16 cellular contexts compared by ENCODE assay signal in the genomic region with DNA sequence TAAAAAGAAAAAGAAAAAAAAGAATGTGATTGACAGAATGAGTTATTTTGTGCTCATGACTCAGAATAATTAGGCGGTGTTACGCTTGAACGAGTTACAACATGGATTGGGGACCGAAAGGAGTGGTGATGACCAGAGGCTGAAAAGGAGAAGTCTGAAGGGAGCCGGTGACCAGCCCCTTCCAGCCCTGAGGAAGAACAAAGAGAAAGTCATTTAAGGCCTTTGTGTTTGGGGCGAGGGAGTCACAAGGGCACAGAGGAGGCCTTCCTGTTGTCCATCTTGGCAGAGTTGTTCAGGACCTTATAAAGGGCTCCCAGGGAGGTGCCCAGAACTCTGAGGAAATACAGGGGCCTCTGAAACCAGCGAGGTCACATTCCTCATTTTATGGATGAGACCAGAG.
DNase-seq lines count a peak whose midpoint lies in the region; ATAC-seq and TF ChIP-seq lines count a peak whose summit lies in the region.
"Had no signal": no experiment of that assay in that cellular context is flagged by ENCODE, and none has a peak within 500 bp of the region (broad histone marks: within the 10 kb centered on the region; RNA-seq: fewer than 3 reads in every experiment).

No MANE protein-coding gene starts in this region.

- WGBS in gastroesophageal sphincter (ENCODE audit: low coverage in 1 of 2), 2 donors: 49 to 62% methylated on average over 6 to 7 of the region's 7 CpGs
- WGBS in neuronal stem cell (ENCODE audit: extremely low coverage in 2 of 2, insufficient read length in 2 of 2, insufficient replicate concordance in 1 of 2), 2 donors: no CpG with 5 or more reads among the region's 7 CpGs
- 75 to 78% (median 77%) methylated on average over 7 of the region's 7 CpGs for WGBS in ovary, 3 donors

- H3K27me3 ChIP-seq in RWPE2 (ENCODE audit: insufficient read depth, poor library complexity, severe bottlenecking) (no peaks in the 10 kb centered on the region), gastroesophageal sphincter (no peaks in the 10 kb centered on the region), neuronal stem cell (ENCODE audit: control insufficient read depth in 3 of 3, insufficient read depth in 3 of 3, low read depth in 1 of 3, low read length in 3 of 3) (no peaks in the 10 kb centered on the region), ovary (no peaks in the 10 kb centered on the region)

- H3K36me3 ChIP-seq in RWPE2 (ENCODE audit: low read depth) (no peaks in the 10 kb centered on the region), gastroesophageal sphincter (peaks cover 0 to 23% of the 10 kb centered on the region in 2 donors), neuronal stem cell (replicated peaks in 1 of 2; ENCODE audit: control insufficient read depth in 2 of 2, insufficient read depth in 2 of 2, low read length in 2 of 2) (no peaks in the 10 kb centered on the region), ovary (no peaks in the 10 kb centered on the region)

- no peak overlapping the region for H2BK12ac ChIP-seq in neuronal stem cell (ENCODE audit: low read length)

- no peak overlapping the region for H3K14ac ChIP-seq in neuronal stem cell (ENCODE audit: low read length)

- no peak overlapping the region for H4K91ac ChIP-seq in neuronal stem cell (ENCODE audit: low read depth, low read length, poor library complexity)

- no peak overlapping the region for H3K18ac ChIP-seq in neuronal stem cell (ENCODE audit: low read length)

- no peak overlapping the region for H3K9ac ChIP-seq in neuronal stem cell (ENCODE audit: low read depth, low read length, poor library complexity)

- H3K4me3 ChIP-seq in RWPE2 (ENCODE audit: severe bottlenecking): no peak overlapping the region
- H3K4me3 ChIP-seq in gastroesophageal sphincter: no peak overlapping the region
- H3K4me3 ChIP-seq in neuronal stem cell (ENCODE audit: low read length in 2 of 2): no peak overlapping the region
- no peak overlapping the region for H3K4me3 ChIP-seq in ovary
- H3K4me3 ChIP-seq: coronary artery had no signal

- H3K4me2 ChIP-seq in neuronal stem cell (ENCODE audit: insufficient read depth, low read length, poor library complexity, severe bottlenecking): no peak overlapping the region

- no peak overlapping the region for H4K8ac ChIP-seq in neuronal stem cell (ENCODE audit: low read depth, low read length)

- no peak overlapping the region for H2AK5ac ChIP-seq in neuronal stem cell (ENCODE audit: low read depth, low read length)

- no peak overlapping the region for H2AFZ ChIP-seq in neuronal stem cell (ENCODE audit: low read length)

- DNase-seq in KBM-7 (peak; percentile 21), RWPE2 (ENCODE audit: low spot score) (no peak), renal cortical epithelial cell (ENCODE audit: low read depth) (peak; percentile 93), neuronal stem cell (ENCODE audit: low spot score) (no peak), COR-L47 (lab: John Stamatoyannopoulos, UW) (no peak), ovary (no peak)
- DNase-seq: activated CD8-positive, alpha-beta memory T cell treated with anti-CD3 and anti-CD28 coated beads for 24 hours; amygdala; DMS79 treated with DMSO at 0.1 percent for 48 hours; NCI-H1092 treated with DMSO at 0.1 percent for 48 hours; NCI-H2171; small intestine had no signal

- H2BK15ac ChIP-seq in neuronal stem cell (ENCODE audit: low read length): no peak overlapping the region

- peak; percentile 44 for ATAC-seq in RWPE2 (ENCODE audit: low read depth)
- peak; percentile 55 for ATAC-seq in gastroesophageal sphincter
- no peak for ATAC-seq in HG03097 (IDR thresholded peaks at IDR 0.05; ENCODE audit: low FRiP score, unreplicated experiment)
- ATAC-seq: activated T-helper 17 cell treated with anti-CD3 and anti-CD28 coated beads, Interleukin-2, amount 50 U/mL, for 72 hours had no signal

- TF ChIP-seq CTCF in RWPE2 (IDR thresholded peaks at IDR 0.05; ENCODE audit: poor library complexity, severe bottlenecking): no peak
- TF ChIP-seq CTCF in gastroesophageal sphincter (IDR thresholded peaks at IDR 0.05): no peak
- no peak for TF ChIP-seq CTCF in ovary (IDR thresholded peaks at IDR 0.05)

- intact Hi-C loops in ovary (cut with DNase I): no loop called here

- in situ Hi-C loops in KBM-7 (cut with MboI; ENCODE audit: low pct_unique_long_range_greater_than_20kb, low sequenced_read_pairs): no loop called here

- no peak overlapping the region for H2BK5ac ChIP-seq in neuronal stem cell (ENCODE audit: low read length)

- no peak overlapping the region for H3K23ac ChIP-seq in neuronal stem cell (ENCODE audit: low read depth, low read length, poor library complexity)

- peaks cover 2% of the 10 kb centered on the region for H3K79me1 ChIP-seq in neuronal stem cell (ENCODE audit: low read depth, low read length)

- TF ChIP-seq POLR2A in gastroesophageal sphincter (IDR thresholded peaks at IDR 0.05): no peak
- no peak for TF ChIP-seq POLR2A in ovary (IDR thresholded peaks at IDR 0.05)

- no peak overlapping the region for H2BK120ac ChIP-seq in neuronal stem cell (ENCODE audit: low read depth, low read length)

- H3K4ac ChIP-seq in neuronal stem cell (ENCODE audit: low read length): no peak overlapping the region

- no peaks in the 10 kb centered on the region for H3K9me3 ChIP-seq in RWPE2 (ENCODE audit: severe bottlenecking)
- H3K9me3 ChIP-seq in gastroesophageal sphincter: no peaks in the 10 kb centered on the region
- peaks cover 2 to 17% of the 10 kb centered on the region in 2 donors for H3K9me3 ChIP-seq in neuronal stem cell (replicated peaks in 1 of 2; ENCODE audit: control insufficient read depth in 2 of 2, insufficient read depth in 1 of 2, low read depth in 1 of 2, low read length in 2 of 2)
- peaks cover 0 to 5% of the 10 kb centered on the region in 2 donors for H3K9me3 ChIP-seq in ovary

- peaks cover 31% of the 10 kb centered on the region for H3K4me1 ChIP-seq in RWPE2 (ENCODE audit: insufficient read depth, poor library complexity, severe bottlenecking)
- peaks cover 0 to 6% (median 0%) of the 10 kb centered on the region in 3 donors for H3K4me1 ChIP-seq in gastroesophageal sphincter
- H3K4me1 ChIP-seq in neuronal stem cell (ENCODE audit: control insufficient read depth in 2 of 2, insufficient read depth in 1 of 2, low read depth in 1 of 2, low read length in 2 of 2): peaks cover 2 to 16% of the 10 kb centered on the region in 2 donors
- H3K4me1 ChIP-seq in ovary (ENCODE audit: insufficient read depth): peaks cover 2% of the 10 kb centered on the region

- H3K27ac ChIP-seq in RWPE2 (ENCODE audit: poor library complexity, severe bottlenecking) (peak overlapping the region; percentile 55), gastroesophageal sphincter (no peak overlapping the region), neuronal stem cell (replicated peaks; ENCODE audit: low read length) (no peak overlapping the region), ovary (no peak overlapping the region)
- H3K27ac ChIP-seq: coronary artery had no signal

- TF ChIP-seq EP300 in gastroesophageal sphincter (IDR thresholded peaks at IDR 0.05) (no peak), ovary (IDR thresholded peaks at IDR 0.05) (no peak)

Comparison
In these comparisons a context has a peak if more than half of its experiments do, and no peak if none do; other contexts are left out.
1. DNase-seq: peak in KBM-7 (single experiment) and renal cortical epithelial cell (single experiment); none in RWPE2 (single experiment), neuronal stem cell (single experiment), COR-L47 (single experiment) and ovary (0 of 5).